ENCODE assay signal across 26 cellular contexts in genomic region chr12:75414671-75415070, GRCh38. TPM values are rescaled to one million over a fixed set of nuclear protein-coding genes. Genes with fewer than 3 reads are reported as not detected.
"Had no signal": no experiment of that assay in that cellular context is flagged by ENCODE, and none has a peak within 500 bp of the region (broad histone marks: within the 10 kb centered on the region; RNA-seq: fewer than 3 reads in every experiment).

No MANE protein-coding gene starts in this region.

- ATAC-seq: activated naive CD4-positive, alpha-beta T cell treated with anti-CD3 and anti-CD28 coated beads, Interleukin-2, amount 50 U/mL, for 72 hours; activated naive CD8-positive, alpha-beta T cell treated with anti-CD3 and anti-CD28 coated beads, Interleukin-2, amount 50 U/mL, for 24 hours; activated T-cell treated with anti-CD3 and anti-CD28 coated beads, Interleukin-2, amount 50 U/mL, for 4 hours had no signal

- H3K9me3 ChIP-seq: ascending aorta, Peyer's patch, SJCRH30, SK-N-SH had no signal

- H3K36me3 Mint-ChIP-seq: brain had no signal

- H3K9me3 Mint-ChIP-seq: activated naive CD4-positive, alpha-beta T cell treated with anti-CD3 and anti-CD28 coated beads, Interleukin-2, amount 50 U/mL, for 72 hours; activated naive CD8-positive, alpha-beta T cell treated with anti-CD3 and anti-CD28 coated beads, Interleukin-2, amount 50 U/mL, for 24 hours had no signal

- H3K4me1 Mint-ChIP-seq: activated naive CD8-positive, alpha-beta T cell treated with anti-CD3 and anti-CD28 coated beads, Interleukin-2, amount 50 U/mL, for 24 hours; brain had no signal

- H3K27ac Mint-ChIP-seq: activated naive CD4-positive, alpha-beta T cell treated with anti-CD3 and anti-CD28 coated beads, Interleukin-2, amount 50 U/mL, for 72 hours; activated naive CD8-positive, alpha-beta T cell treated with anti-CD3 and anti-CD28 coated beads, Interleukin-2, amount 50 U/mL, for 24 hours; brain had no signal

- H3K36me3 ChIP-seq: ascending aorta, Peyer's patch, SJCRH30, WERI-Rb-1 had no signal

- H3K4me3 Mint-ChIP-seq: activated naive CD8-positive, alpha-beta T cell treated with anti-CD3 and anti-CD28 coated beads, Interleukin-2, amount 50 U/mL, for 24 hours; activated T-cell treated with anti-CD3 and anti-CD28 coated beads, Interleukin-2, amount 50 U/mL, for 4 hours; brain had no signal

- H3K27me3 Mint-ChIP-seq: brain had no signal

- H3K27ac ChIP-seq: ascending aorta, KMS-11, Peyer's patch, RWPE1, SJCRH30, WERI-Rb-1 had no signal

- H3K4me3 ChIP-seq: ascending aorta, Peyer's patch, SJCRH30 had no signal

- H3K4me1 ChIP-seq: Peyer's patch, SJCRH30 had no signal

- DNase-seq: activated CD4-positive, alpha-beta T cell treated with anti-CD3 and anti-CD28 coated beads for 48 hours; activated CD4-positive, alpha-beta T cell treated with anti-CD3 and anti-CD28 coated beads, Interleukin-2, amount 50 U/mL, for 4 hours; activated CD8-positive, alpha-beta memory T cell treated with anti-CD3 and anti-CD28 coated beads for 24 hours; activated effector memory CD4-positive, alpha-beta T cell treated with anti-CD3 and anti-CD28 coated beads, Interleukin-2, amount 50 U/mL, for 16 hours; activated naive CD4-positive, alpha-beta T cell treated with Interleukin-2 at 50 U/mL for 16 hours; activated naive CD8-positive, alpha-beta T cell treated with anti-CD3 and anti-CD28 coated beads, Interleukin-2, amount 50 U/mL, for 24 hours; activated T-cell treated with anti-CD3 and anti-CD28 coated beads, Interleukin-2, amount 50 U/mL, for 4 hours; amniotic stem cell; NCI-H1105 treated with DMSO at 0.1 percent for 48 hours; NCI-H146; NCI-H187 treated with DMSO at 0.1 percent for 48 hours; NCI-H2081 treated with DMSO at 0.1 percent for 48 hours; NCI-H446; NCI-H524; NCI-H748 treated with DMSO at 0.1 percent for 48 hours; Peyer's patch; Right ventricle myocardium superior; SJCRH30; SK-N-SH; T-helper 1 cell; WERI-Rb-1 had no signal

RNA-seq across cellular contexts. Expression of gene GLIPR1L2, which starts 23.8 kb away (rescaled TPM):
- total RNA-seq: ascending aorta, SJCRH30 had no signal
